In genomic region chr20:32970973-32971300, GRCh38 we compare ENCODE assay signal across 14 cellular contexts. TPM values are rescaled to one million over a fixed set of nuclear protein-coding genes. Genes with fewer than 3 reads are reported as not detected.
DNase-seq lines count a peak whose midpoint lies in the region; ATAC-seq and TF ChIP-seq lines count a peak whose summit lies in the region.
"Had no signal": no experiment of that assay in that cellular context is flagged by ENCODE, and none has a peak within 500 bp of the region (broad histone marks: within the 10 kb centered on the region; RNA-seq: fewer than 3 reads in every experiment).

No MANE protein-coding gene starts in this region.

- no peak for TF ChIP-seq CTCF in spleen (IDR thresholded peaks at IDR 0.05 in 8 of 11, conservative IDR thresholded peaks at IDR 0.05 in 3 of 11)
- no peak for TF ChIP-seq CTCF in GM13977 (IDR thresholded peaks at IDR 0.05; ENCODE audit: extremely low read depth, insufficient read depth, missing control alignments)
- TF ChIP-seq CTCF in PC-3 (conservative IDR thresholded peaks at IDR 0.05; ENCODE audit: low read depth, low read length): no peak

- POLR2A ChIA-PET in PC-3 (lab: Charles Lee; ENCODE audit: unreplicated experiment): no interaction called here

- DNase-seq in activated T-cell treated with anti-CD3 and anti-CD28 coated beads, Interleukin-2, amount 50 U/mL, for 1 hour: peak; percentile 29
- DNase-seq in activated T-cell treated with anti-CD3 and anti-CD28 coated beads for 4 hours (no peak), H7 (peak; percentile 30), ecto neural progenitor cell (ENCODE audit: low spot score) (peak; percentile 32), spleen (no peak), GM13977 (ENCODE audit: low spot score) (no peak), PC-3 (no peak)
- DNase-seq: activated gamma-delta T cell treated with Interleukin-2 at 50 U/mL for 16 hours, NCI-H345 had no signal

- no peaks in the 10 kb centered on the region for H3K27me3 ChIP-seq in H7 (ENCODE audit: control insufficient read depth, insufficient read depth, low read length)
- H3K27me3 ChIP-seq in spleen (replicated peaks in 1 of 7): no peaks in the 10 kb centered on the region
- H3K27me3 ChIP-seq in PC-3 (ENCODE audit: low read length): peaks cover 46% of the 10 kb centered on the region
- H3K27me3 ChIP-seq: breast epithelium had no signal

- no peaks in the 10 kb centered on the region for H4K20me1 ChIP-seq in PC-3 (ENCODE audit: low read length)

- no peak for TF ChIP-seq POLR2A in spleen (IDR thresholded peaks at IDR 0.05)

- CTCF ChIA-PET in PC-3 (lab: Charles Lee): no interaction called here

- no peak overlapping the region for H3K9ac ChIP-seq in PC-3 (ENCODE audit: low read length)

- BruUV-seq in PC-3 (replicated peaks; lab: Mats Ljungman, UMichigan): no TSS peak

- no peak overlapping the region for H3K4me2 ChIP-seq in PC-3 (ENCODE audit: low read length)

- no peaks in the 10 kb centered on the region for H3F3A ChIP-seq in PC-3 (ENCODE audit: low read length, unreplicated experiment)

- ATAC-seq in GM18519 (IDR thresholded peaks at IDR 0.05; ENCODE audit: low FRiP score, unreplicated experiment) (no peak), PC-3 (no peak)
- ATAC-seq: activated CD4-positive, CD25-positive, alpha-beta regulatory T cell treated with anti-CD3 and anti-CD28 coated beads, Interleukin-2, amount 50 U/mL, for 24 hours had no signal

- intact Hi-C loops in spleen (cut with DNase I; ENCODE audit: low total_unique reads) (no loop called here), PC-3 (cut with micrococcal nuclease) (no loop called here)

- no peak overlapping the region for H2AFZ ChIP-seq in PC-3 (ENCODE audit: low read length)

- H3K4me3 ChIP-seq in H7 (ENCODE audit: insufficient read depth, low read depth, low read length) (no peak overlapping the region), spleen (no peak overlapping the region), PC-3 (ENCODE audit: low read length) (no peak overlapping the region)
- H3K4me3 ChIP-seq: breast epithelium had no signal

- 65 to 100% (median 91%) methylated on average over 1 to 2 of the region's 2 CpGs for WGBS in spleen, 5 donors

- in situ Hi-C loops in GM13977 (cut with MboI; ENCODE audit: low pct_unique_long_range_greater_than_20kb, low sequenced_read_pairs, unreplicated experiment): no loop called here

- H3K9me3 ChIP-seq in spleen (peaks cover 0 to under 1% (median 0%) of the 10 kb centered on the region in 8 donors), PC-3 (ENCODE audit: low read length) (no peaks in the 10 kb centered on the region)
- H3K9me3 ChIP-seq: breast epithelium had no signal

- H3K4me1 ChIP-seq in spleen: peaks cover 16 to 84% (median 72%) of the 10 kb centered on the region in 6 donors
- no peaks in the 10 kb centered on the region for H3K4me1 ChIP-seq in PC-3 (ENCODE audit: insufficient read depth, low read length)
- H3K4me1 ChIP-seq: breast epithelium had no signal

- no peaks in the 10 kb centered on the region for H3K79me2 ChIP-seq in PC-3 (ENCODE audit: low read length)

- H3K27ac ChIP-seq in spleen (peak overlapping the region; percentile 77 to 95 (median 87)), PC-3 (ENCODE audit: low read length) (no peak overlapping the region)
- H3K27ac ChIP-seq: breast epithelium had no signal

- H3K36me3 ChIP-seq in H7 (replicated peaks; ENCODE audit: control insufficient read depth, insufficient read depth, low read length) (no peaks in the 10 kb centered on the region), spleen (no peaks in the 10 kb centered on the region), PC-3 (ENCODE audit: low read depth, low read length) (no peaks in the 10 kb centered on the region)
- H3K36me3 ChIP-seq: breast epithelium had no signal

- H3K9me2 ChIP-seq in PC-3 (replicated peaks; ENCODE audit: low read length): no peaks in the 10 kb centered on the region

RNA-seq across cellular contexts. Expression of gene SUN5, which starts 33.3 kb away (rescaled TPM):
- total RNA-seq in H7 (2014; rRNA removed; shearing (Covaris generic)): not detected in 2 replicates
- not detected for total RNA-seq in spleen
- not detected for polyA plus RNA-seq in spleen
- not detected in 2 replicates for total RNA-seq in PC-3 (2014; rRNA removed)
- total RNA-seq: A673, breast epithelium had no signal
- polyA plus RNA-seq: keratinocyte had no signal

RNA-seq across cellular contexts. Expression of gene BPIFB2, which starts 36.6 kb away (rescaled TPM):
- total RNA-seq in H7 (2014; rRNA removed; shearing (Covaris generic)): not detected in 2 replicates
- total RNA-seq in spleen: not detected
- polyA plus RNA-seq in spleen: not detected
- total RNA-seq in PC-3 (2014; rRNA removed): not detected in 2 replicates
- total RNA-seq: A673 had no signal
- polyA plus RNA-seq: keratinocyte had no signal

Comparison
In these comparisons a context has a peak if more than half of its experiments do, and no peak if none do; other contexts are left out.
1. DNase-seq: peak in activated T-cell treated with anti-CD3 and anti-CD28 coated beads, Interleukin-2, amount 50 U/mL, for 1 hour (single experiment), H7 (single experiment) and ecto neural progenitor cell (single experiment); none in activated T-cell treated with anti-CD3 and anti-CD28 coated beads for 4 hours (single experiment), spleen (single experiment), GM13977 (single experiment) and PC-3 (single experiment).